19 cellular contexts compared by ENCODE assay signal in genomic region chr11:76023408-76024068, GRCh38.
DNase-seq lines count a peak whose midpoint lies in the region; FAIRE-seq and TF ChIP-seq lines count a peak whose summit lies in the region.
"Had no signal": no experiment of that assay in that cellular context is flagged by ENCODE, and none has a peak within 500 bp of the region (broad histone marks: within the 10 kb centered on the region; RNA-seq: fewer than 3 reads in every experiment).

No MANE protein-coding gene starts in this region.

- no peak overlapping the region for H3K4me3 ChIP-seq in KMS-11 (IDR thresholded peaks at IDR 0.05; ENCODE audit: insufficient read depth, low read depth, low read length)
- H3K4me3 ChIP-seq in coronary artery: no peak overlapping the region
- no peak overlapping the region for H3K4me3 ChIP-seq in MG63
- H3K4me3 ChIP-seq: heart left ventricle, sigmoid colon had no signal

- H3K4me1 Mint-ChIP-seq in chondrocyte (ENCODE audit: low read depth) (peaks cover 62% of the 10 kb centered on the region), mesothelial cell of epicardium (peaks cover 44% of the 10 kb centered on the region)

- peaks cover 5% of the 10 kb centered on the region; the same call in 1 of the 2 replicates for H3K9me3 ChIP-seq in MG63

- DNase-seq in GM12892 (ENCODE audit: insufficient read length): no peak
- DNase-seq in chondrocyte (ENCODE audit: low spot score): no peak
- DNase-seq in mesothelial cell of epicardium (ENCODE audit: low spot score in 2 of 2, unreplicated experiment in 2 of 2): no peak
- no peak for DNase-seq in coronary artery (ENCODE audit: low spot score)
- DNase-seq in GM03348 (ENCODE audit: low spot score): no peak
- no peak for DNase-seq in MG63
- DNase-seq: activated CD4-positive, alpha-beta T cell treated with anti-CD3 and anti-CD28 coated beads, Interleukin-2, amount 50 U/mL, for 48 hours; activated T-cell treated with anti-CD3 and anti-CD28 coated beads, Interleukin-2, amount 50 U/mL, for 1 hour; brain microvascular endothelial cell; heart left ventricle; naive thymus-derived CD8-positive, alpha-beta T cell; NCI-H1417 treated with DMSO at 0.1 percent for 48 hours; sigmoid colon had no signal

- H3K79me2 ChIP-seq in KMS-11 (ENCODE audit: insufficient read depth, low read depth): no peaks in the 10 kb centered on the region
- H3K79me2 ChIP-seq: parathyroid adenoma had no signal

- H3K9me3 Mint-ChIP-seq in chondrocyte (ENCODE audit: low read depth): peaks cover 20% of the 10 kb centered on the region
- peaks cover 33% of the 10 kb centered on the region for H3K9me3 Mint-ChIP-seq in mesothelial cell of epicardium

- TF ChIP-seq CTCF in KMS-11 (conservative IDR thresholded peaks at IDR 0.05; ENCODE audit: low read depth, low read length) (no peak), chondrocyte (IDR thresholded peaks at IDR 0.05) (no peak), mesothelial cell of epicardium (IDR thresholded peaks at IDR 0.05; ENCODE audit: unreplicated experiment) (no peak), coronary artery (IDR thresholded peaks at IDR 0.05) (no peak)

- H3K9ac ChIP-seq in KMS-11: peak overlapping the region; percentile 59; the same call in 1 of the 2 replicates
- H3K9ac ChIP-seq: parathyroid adenoma had no signal

- H3K4me3 Mint-ChIP-seq in chondrocyte (ENCODE audit: unreplicated experiment) (no peak overlapping the region), mesothelial cell of epicardium (no peak overlapping the region)
- H3K4me3 Mint-ChIP-seq: naive thymus-derived CD8-positive, alpha-beta T cell; stimulated activated naive CD8-positive, alpha-beta T cell treated with anti-CD3 and anti-CD28 coated beads, Interleukin-15, Interleukin-2, amounts not matched to agents 100 ng/mL and 50 ng/mL, for 24 hours had no signal

- H4K20me1 ChIP-seq in KMS-11 (ENCODE audit: insufficient read depth): no peaks in the 10 kb centered on the region

- H3K27ac Mint-ChIP-seq in chondrocyte (ENCODE audit: unreplicated experiment) (peak overlapping the region; percentile 72), mesothelial cell of epicardium (peak overlapping the region; percentile 55)
- H3K27ac Mint-ChIP-seq: activated naive CD4-positive, alpha-beta T cell treated with anti-CD3 and anti-CD28 coated beads, Interleukin-2, amount 50 U/mL, for 72 hours; stimulated activated naive CD8-positive, alpha-beta T cell treated with anti-CD3 and anti-CD28 coated beads, Interleukin-15, Interleukin-2, amounts not matched to agents 100 ng/mL and 50 ng/mL, for 24 hours had no signal

- H3K4me2 ChIP-seq in KMS-11: peak overlapping the region; percentile 85

- peak overlapping the region; percentile 5; the same call in 1 of the 2 replicates for H2AFZ ChIP-seq in KMS-11 (ENCODE audit: low read depth)
- H2AFZ ChIP-seq: parathyroid adenoma had no signal

- H3K27me3 ChIP-seq in KMS-11 (ENCODE audit: insufficient read depth, low read depth) (no peaks in the 10 kb centered on the region), MG63 (no peaks in the 10 kb centered on the region)
- H3K27me3 ChIP-seq: brain microvascular endothelial cell, heart left ventricle, sigmoid colon had no signal

- peaks cover 78% of the 10 kb centered on the region for H3K4me1 ChIP-seq in KMS-11 (ENCODE audit: low read depth, poor library complexity, severe bottlenecking)
- H3K4me1 ChIP-seq: parathyroid adenoma had no signal

- peak; percentile 79 for FAIRE-seq in GM12892 (lab: Jason Lieb, UNC)
- FAIRE-seq: HTR-8/SVneo, islet of Langerhans had no signal

- H3K36me3 Mint-ChIP-seq in chondrocyte (ENCODE audit: low read depth) (peaks cover 20% of the 10 kb centered on the region), mesothelial cell of epicardium (peaks cover 50% of the 10 kb centered on the region)

- no peaks in the 10 kb centered on the region for H3K27me3 Mint-ChIP-seq in chondrocyte (ENCODE audit: low read depth)
- no peaks in the 10 kb centered on the region for H3K27me3 Mint-ChIP-seq in mesothelial cell of epicardium (ENCODE audit: low read depth)
- H3K27me3 Mint-ChIP-seq: naive thymus-derived CD8-positive, alpha-beta T cell; stimulated activated naive CD8-positive, alpha-beta T cell treated with anti-CD3 and anti-CD28 coated beads, Interleukin-15, Interleukin-2, amounts not matched to agents 100 ng/mL and 50 ng/mL, for 24 hours had no signal

- H3K27ac ChIP-seq in KMS-11 (peak overlapping the region; percentile 95), coronary artery (no peak overlapping the region)
- H3K27ac ChIP-seq: brain microvascular endothelial cell, parathyroid adenoma had no signal

- TF ChIP-seq POLR2A in GM12892 (IDR thresholded peaks at IDR 0.05; ENCODE audit: low read depth, low read length): no peak

- no peaks in the 10 kb centered on the region for H3K36me3 ChIP-seq in KMS-11 (ENCODE audit: insufficient read depth)
- no peaks in the 10 kb centered on the region; the same call in 1 of the 2 replicates for H3K36me3 ChIP-seq in MG63
- H3K36me3 ChIP-seq: brain microvascular endothelial cell had no signal
